ENCODE assay signal across 9 cellular contexts in genomic region chr22:35839811-35840739, GRCh38.
DNase-seq lines count a peak whose midpoint lies in the region; ATAC-seq and TF ChIP-seq lines count a peak whose summit lies in the region.
"Had no signal": no experiment of that assay in that cellular context is flagged by ENCODE, and none has a peak within 500 bp of the region (broad histone marks: within the 10 kb centered on the region; RNA-seq: fewer than 3 reads in every experiment).

No MANE protein-coding gene starts in this region.

- no peak for TF ChIP-seq CTCF in AG04449 (IDR thresholded peaks at IDR 0.05; ENCODE audit: insufficient read depth, low read length, missing control alignments)
- TF ChIP-seq CTCF in HFFc6 (IDR thresholded peaks at IDR 0.05): no peak

- H3K4me1 ChIP-seq in skeletal muscle tissue (ENCODE audit: control insufficient read depth in 3 of 3, insufficient read depth in 3 of 3, low read length in 3 of 3): peaks cover 40 to 59% (median 57%) of the 10 kb centered on the region in 3 donors

- ATAC-seq in HG03095 (IDR thresholded peaks at IDR 0.05; ENCODE audit: unreplicated experiment) (no peak), HG02938 (IDR thresholded peaks at IDR 0.05; ENCODE audit: unreplicated experiment) (no peak)

- H3K27me3 ChIP-seq in skeletal muscle tissue (ENCODE audit: control insufficient read depth in 3 of 3, insufficient read depth in 3 of 3, low read length in 3 of 3): no peaks in the 10 kb centered on the region

- peak overlapping the region; percentile 76 for H3K27ac Mint-ChIP-seq in HFFc6

- H3K27ac ChIP-seq in caudate nucleus (ENCODE audit: low read depth, low read length) (peak overlapping the region; percentile 19), skeletal muscle tissue (ENCODE audit: low read depth, low read length) (peak overlapping the region; percentile 68)
- H3K27ac ChIP-seq: neutrophil had no signal

- POLR2A ChIA-PET in AG04449 (lab: Yijun Ruan, JAX): interaction anchor here (0.6 to 1.1 kb wide), 7 partner anchors 54 to 460 kb away, joined by 3 to 6 read pairs (median 4); partner anchors contain the start of gene APOL6

- H3K9me3 ChIP-seq in skeletal muscle tissue (ENCODE audit: control insufficient read depth in 3 of 3, low read length in 3 of 3): no peaks in the 10 kb centered on the region
- H3K9me3 ChIP-seq: neutrophil had no signal

- no peaks in the 10 kb centered on the region for H3K9me3 Mint-ChIP-seq in HFFc6

- H3K4me3 Mint-ChIP-seq in HFFc6: peak overlapping the region; percentile 97

- H3K4me1 Mint-ChIP-seq in HFFc6 (ENCODE audit: low read depth): peaks cover 61% of the 10 kb centered on the region

- no peaks in the 10 kb centered on the region; the same call in 1 of the 2 replicates for H3K27me3 Mint-ChIP-seq in HFFc6 (ENCODE audit: insufficient read depth)

- no peaks in the 10 kb centered on the region for H3K36me3 ChIP-seq in skeletal muscle tissue (ENCODE audit: control insufficient read depth in 3 of 3, insufficient read depth in 3 of 3, low read length in 3 of 3)
- H3K36me3 ChIP-seq: neutrophil had no signal

- peaks cover 8% of the 10 kb centered on the region; the same call in 1 of the 2 replicates for H3K36me3 Mint-ChIP-seq in HFFc6 (ENCODE audit: low read depth)

- peak overlapping the region; percentile 73 for H3K4me3 ChIP-seq in AG04449 (ENCODE audit: low read depth, low read length)
- H3K4me3 ChIP-seq in skeletal muscle tissue (ENCODE audit: low read length in 3 of 3): peak overlapping the region; percentile 56 to 76 (median 59)

- peak overlapping the region; percentile 44 to 68 (median 51) for H3K9ac ChIP-seq in skeletal muscle tissue (ENCODE audit: low read depth in 1 of 3, low read length in 3 of 3)

- DNase-seq in AG04449 (ENCODE audit: low read depth, low spot score) (peak; percentile 97), HFFc6 (peak; percentile 97), NCI-H774 (lab: John Stamatoyannopoulos, UW) (peak; percentile 82), caudate nucleus (lab: John Stamatoyannopoulos, UW) (peak in 57 of 61 donors; percentile 3 to 92 (median 64)), iPS-NIHi11 (ENCODE audit: low spot score) (peak; percentile 88)

- CTCF ChIA-PET in AG04449 (lab: Yijun Ruan, JAX): interaction anchor here (0.6 to 4.0 kb wide), 14 partner anchors 10 to 410 kb away, joined by 3 to 25 read pairs (median 4); no protein-coding TSS in a partner anchor
